Comparison of ENCODE assay signal across 9 cellular contexts in genomic region chr15:90165659-90166489, GRCh38. TPM values are rescaled to one million over a fixed set of nuclear protein-coding genes. Genes with fewer than 3 reads are reported as not detected.
DNase-seq lines count a peak whose midpoint lies in the region; ATAC-seq and TF ChIP-seq lines count a peak whose summit lies in the region.
"Had no signal": no experiment of that assay in that cellular context is flagged by ENCODE, and none has a peak within 500 bp of the region (broad histone marks: within the 10 kb centered on the region; RNA-seq: fewer than 3 reads in every experiment).

No MANE protein-coding gene starts in this region.

- no peaks in the 10 kb centered on the region for H3K36me3 Mint-ChIP-seq in chondrocyte (ENCODE audit: low read depth)
- H3K36me3 Mint-ChIP-seq: CD4-positive, CD25-positive, alpha-beta regulatory T cell had no signal

- peak; percentile 18 for TF ChIP-seq POLR2A in transverse colon (IDR thresholded peaks at IDR 0.05)

- H3K9me3 Mint-ChIP-seq in chondrocyte (ENCODE audit: low read depth) = peaks cover 2% of the 10 kb centered on the region
- H3K9me3 Mint-ChIP-seq: CD4-positive, CD25-positive, alpha-beta regulatory T cell had no signal

- H3K27me3 Mint-ChIP-seq in chondrocyte (ENCODE audit: low read depth) = no peaks in the 10 kb centered on the region

- H3K4me3 ChIP-seq in mucosa of descending colon = no peak overlapping the region
- H3K4me3 ChIP-seq in transverse colon = no peak overlapping the region

- in situ Hi-C loops in transverse colon (cut with MboI; ENCODE audit: low pct_ligation_motif_present in 1 of 4, low pct_unique_long_range_greater_than_20kb in 1 of 4, low sequenced_read_pairs in 3 of 4) = loop anchor here in 1 of 4 donors (10.0 kb wide), 1 partner anchor 49 kb away; no protein-coding TSS in a partner anchor

- peaks cover 33% of the 10 kb centered on the region for H3K4me1 ChIP-seq in mucosa of descending colon (ENCODE audit: low read depth)
- H3K4me1 ChIP-seq in transverse colon = peaks cover 16 to 66% (median 43%) of the 10 kb centered on the region in 4 donors

- DNase-seq in NCI-H2029 (lab: John Stamatoyannopoulos, UW) = peak; percentile 87
- DNase-seq in NCI-H2029 treated with DMSO at 0.1 percent for 48 hours (lab: John Stamatoyannopoulos, UW) = no peak
- peak; percentile 20 for DNase-seq in OCI-M2 (lab: John Stamatoyannopoulos, UW; ENCODE audit: unreplicated experiment)
- DNase-seq in chondrocyte (ENCODE audit: low spot score) = no peak
- DNase-seq in mucosa of descending colon = peak; percentile 90 to 95 (median 91)
- DNase-seq in transverse colon = peak; percentile 92
- no peak for DNase-seq in AML-193 (lab: John Stamatoyannopoulos, UW)
- DNase-seq: CD4-positive, CD25-positive, alpha-beta regulatory T cell had no signal

- intact Hi-C loops in mucosa of descending colon (cut with DNase I, micrococcal nuclease) = no loop called here
- intact Hi-C loops in transverse colon (cut with DNase I; ENCODE audit: low total_unique reads) = no loop called here

- no peak overlapping the region for H3K4me3 Mint-ChIP-seq in chondrocyte (ENCODE audit: unreplicated experiment)
- H3K4me3 Mint-ChIP-seq: CD4-positive, CD25-positive, alpha-beta regulatory T cell had no signal

- no peak for TF ChIP-seq CTCF in chondrocyte (IDR thresholded peaks at IDR 0.05)
- no peak for TF ChIP-seq CTCF in mucosa of descending colon (IDR thresholded peaks at IDR 0.05)
- no peak for TF ChIP-seq CTCF in transverse colon (IDR thresholded peaks at IDR 0.05)

- WGBS in transverse colon (ENCODE audit: low coverage in 1 of 2), 2 donors = 21 to 39% methylated on average over 2 to 14 of the region's 14 CpGs

- H3K27ac Mint-ChIP-seq in chondrocyte (ENCODE audit: unreplicated experiment) = peak overlapping the region; percentile 83
- H3K27ac Mint-ChIP-seq: CD4-positive, CD25-positive, alpha-beta regulatory T cell had no signal

- ATAC-seq in HG03432 (IDR thresholded peaks at IDR 0.05; ENCODE audit: unreplicated experiment) = peak; percentile 62
- peak; percentile 89 for ATAC-seq in mucosa of descending colon

- peaks cover 14% of the 10 kb centered on the region for H3K4me1 Mint-ChIP-seq in chondrocyte (ENCODE audit: low read depth)

- no peaks in the 10 kb centered on the region for H3K27me3 ChIP-seq in transverse colon

- peak overlapping the region; percentile 82 to 89 (median 83) for H3K27ac ChIP-seq in transverse colon

- TF ChIP-seq EP300 in transverse colon (IDR thresholded peaks at IDR 0.05; ENCODE audit: low read depth) = peak; percentile 55

- no peaks in the 10 kb centered on the region for H3K36me3 ChIP-seq in mucosa of descending colon (ENCODE audit: low read depth)
- no peaks in the 10 kb centered on the region for H3K36me3 ChIP-seq in transverse colon

- H3K9me3 ChIP-seq in mucosa of descending colon = no peaks in the 10 kb centered on the region
- no peaks in the 10 kb centered on the region for H3K9me3 ChIP-seq in transverse colon

RNA-seq across cellular contexts. Expression of gene SEMA4B, which starts 35.3 kb away (rescaled TPM):
- total RNA-seq in chondrocyte = 6.7 to 10.5 TPM (median 9.2 TPM) in 3 replicates
- 100 to 1,000 TPM; 118 to 146 (median 131) TPM for total RNA-seq in mucosa of descending colon
- total RNA-seq in transverse colon = 100 to 1,000 TPM; 115 to 193 (median 134) TPM

Comparison
In these comparisons a context has a peak if more than half of its experiments do, and no peak if none do; other contexts are left out.
1. DNase-seq: peak in NCI-H2029 (single experiment), OCI-M2 (single experiment), mucosa of descending colon (3 of 3) and transverse colon (single experiment); none in NCI-H2029 treated with DMSO at 0.1 percent for 48 hours (single experiment), chondrocyte (single experiment) and AML-193 (0 of 2).
2. RNA of gene SEMA4B, which starts 35.3 kb away (total RNA-seq): 115 to 193 TPM in transverse colon and 118 to 146 TPM in mucosa of descending colon; 6.7 to 10.5 TPM in chondrocyte; every median in the first group is over 10 times any median in the second.